Comparison of ENCODE assay signal across 12 cellular contexts in the genomic region with DNA sequence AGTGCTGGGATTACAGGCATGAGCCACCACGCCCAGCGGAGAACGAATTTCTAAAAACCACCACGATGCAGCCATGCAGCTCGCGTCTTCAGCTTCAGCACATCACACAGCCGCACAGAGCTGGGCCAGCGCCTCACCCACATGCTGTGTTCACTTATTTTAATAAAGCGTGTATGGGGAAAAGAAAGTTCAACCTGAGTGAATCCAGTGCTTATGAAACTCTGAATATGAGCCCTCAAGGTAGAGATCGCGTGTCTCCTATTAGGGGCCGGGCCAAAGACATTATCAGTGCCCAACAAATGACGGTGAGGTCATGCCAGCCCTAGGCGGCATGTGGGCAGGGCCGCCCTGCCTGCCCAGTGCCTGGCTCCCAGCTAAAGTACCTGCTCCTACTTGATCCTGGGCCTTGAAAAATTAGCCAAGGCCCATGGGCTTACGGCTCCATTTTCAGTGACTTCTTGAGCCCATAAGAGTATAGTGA. TPM values are rescaled to one million over a fixed set of nuclear protein-coding genes. Genes with fewer than 3 reads are reported as not detected.
DNase-seq lines count a peak whose midpoint lies in the region; ATAC-seq and TF ChIP-seq lines count a peak whose summit lies in the region.
"Had no signal": no experiment of that assay in that cellular context is flagged by ENCODE, and none has a peak within 500 bp of the region (broad histone marks: within the 10 kb centered on the region; RNA-seq: fewer than 3 reads in every experiment).

No MANE protein-coding gene starts in this region.

- H3K4me3 Mint-ChIP-seq in activated CD4-positive, alpha-beta T cell treated with anti-CD3 and anti-CD28 coated beads for 36 hours, result no peak overlapping the region

- no peaks in the 10 kb centered on the region for H3K36me3 Mint-ChIP-seq in activated CD4-positive, alpha-beta T cell treated with anti-CD3 and anti-CD28 coated beads for 36 hours (ENCODE audit: low read depth)

- TF ChIP-seq POLR2A in esophagus squamous epithelium (IDR thresholded peaks at IDR 0.05), result no peak

- peaks cover 6% of the 10 kb centered on the region for H3K27me3 Mint-ChIP-seq in activated CD4-positive, alpha-beta T cell treated with anti-CD3 and anti-CD28 coated beads for 36 hours

- POLR2A ChIA-PET in activated CD4-positive, alpha-beta T cell treated with anti-CD3 and anti-CD28 coated beads for 36 hours (lab: Charles Lee), result no interaction called here

- WGBS in esophagus squamous epithelium, 2 donors, result 50 to 66% methylated on average over 14 to 16 of the region's 16 CpGs

- no peaks in the 10 kb centered on the region for H3K36me3 ChIP-seq in esophagus squamous epithelium
- H3K36me3 ChIP-seq: vagina had no signal

- no peaks in the 10 kb centered on the region for H3K27me3 ChIP-seq in esophagus squamous epithelium
- H3K27me3 ChIP-seq: vagina had no signal

- intact Hi-C loops in esophagus squamous epithelium (cut with DNase I), result no loop called here
- intact Hi-C loops in activated CD4-positive, alpha-beta T cell treated with anti-CD3 and anti-CD28 coated beads for 36 hours (cut with DNase I, micrococcal nuclease), result no loop called here
- intact Hi-C loops in cardiac septum (cut with DNase I), result no loop called here

- TF ChIP-seq CTCF in esophagus squamous epithelium (IDR thresholded peaks at IDR 0.05), result no peak

- H3K4me1 Mint-ChIP-seq in activated CD4-positive, alpha-beta T cell treated with anti-CD3 and anti-CD28 coated beads for 36 hours, result peaks cover 26% of the 10 kb centered on the region

- H3K27ac ChIP-seq in esophagus squamous epithelium, result peak overlapping the region; percentile 53 to 72 (median 66)
- H3K27ac ChIP-seq: vagina had no signal

- H3K4me1 ChIP-seq in esophagus squamous epithelium, result peaks cover 27 to 86% (median 42%) of the 10 kb centered on the region in 3 donors

- no peak overlapping the region for H3K27ac Mint-ChIP-seq in activated CD4-positive, alpha-beta T cell treated with anti-CD3 and anti-CD28 coated beads for 36 hours

- H3K9me3 ChIP-seq in esophagus squamous epithelium, result no peaks in the 10 kb centered on the region
- H3K9me3 ChIP-seq: Caco-2, vagina had no signal

- DNase-seq in esophagus squamous epithelium (lab: John Stamatoyannopoulos, UW) (no peak), cardiac septum (ENCODE audit: low spot score) (no peak), NCI-H2029 (lab: John Stamatoyannopoulos, UW) (no peak), nucleus accumbens (lab: John Stamatoyannopoulos, UW) (no peak)
- DNase-seq in activated CD4-positive, alpha-beta T cell treated with anti-CD3 and anti-CD28 coated beads for 36 hours, result no peak
- DNase-seq: Caco-2, foreskin fibroblast, NCI-H345 had no signal

- no peaks in the 10 kb centered on the region for H3K9me3 Mint-ChIP-seq in activated CD4-positive, alpha-beta T cell treated with anti-CD3 and anti-CD28 coated beads for 36 hours (ENCODE audit: low read depth)

- CTCF ChIA-PET in activated CD4-positive, alpha-beta T cell treated with anti-CD3 and anti-CD28 coated beads for 36 hours (lab: Charles Lee), result no interaction called here

- ATAC-seq in GM18511 (IDR thresholded peaks at IDR 0.05; ENCODE audit: unreplicated experiment) (peak; percentile 73), GM21619 (IDR thresholded peaks at IDR 0.05; ENCODE audit: unreplicated experiment) (peak; percentile 49), HG03378 (IDR thresholded peaks at IDR 0.05; ENCODE audit: unreplicated experiment) (peak; percentile 81)
- no peak for ATAC-seq in activated CD4-positive, alpha-beta T cell treated with anti-CD3 and anti-CD28 coated beads for 36 hours

- H3K4me3 ChIP-seq in esophagus squamous epithelium, result no peak overlapping the region
- H3K4me3 ChIP-seq: vagina had no signal

RNA-seq across cellular contexts. Expression of gene SPRED2, which starts 44.3 kb away (rescaled TPM):
- total RNA-seq in esophagus squamous epithelium (10 to 100 TPM in 1 of 4 donors, 1 to 10 TPM in 3; 8.1 to 15.1 (median 9.1) TPM), cardiac septum (22.0 TPM)
- 1 to 10 TPM; 6.7 to 7.9 TPM for total RNA-seq in activated CD4-positive, alpha-beta T cell treated with anti-CD3 and anti-CD28 coated beads for 36 hours
